ENCODE assay signal across 10 cellular contexts in genomic region chr13:99310382-99311031, GRCh38. TPM values are rescaled to one million over a fixed set of nuclear protein-coding genes. Genes with fewer than 3 reads are reported as not detected.
DNase-seq lines count a peak whose midpoint lies in the region; ATAC-seq and TF ChIP-seq lines count a peak whose summit lies in the region.
"Had no signal": no experiment of that assay in that cellular context is flagged by ENCODE, and none has a peak within 500 bp of the region (broad histone marks: within the 10 kb centered on the region; RNA-seq: fewer than 3 reads in every experiment).

No MANE protein-coding gene starts in this region.

- TF ChIP-seq POLR2A in vagina (IDR thresholded peaks at IDR 0.05) = no peak

- H3K36me3 ChIP-seq in vagina = peaks cover 0 to 6% of the 10 kb centered on the region in 2 donors

- no peaks in the 10 kb centered on the region for H3K9me3 Mint-ChIP-seq in activated naive CD4-positive, alpha-beta T cell treated with anti-CD3 and anti-CD28 coated beads, Interleukin-2, amount 10 ng/mL, durations not matched to agents 7 days and 5 days

- DNase-seq in activated naive CD4-positive, alpha-beta T cell treated with anti-CD3 and anti-CD28 coated beads, Interleukin-2, amount 10 ng/mL, durations not matched to agents 7 days and 5 days = no peak
- no peak for DNase-seq in activated naive CD4-positive, alpha-beta T cell (lab: John Stamatoyannopoulos, UW)
- DNase-seq in choroid plexus epithelial cell (ENCODE audit: low read depth) = peak; percentile 87
- no peak for DNase-seq in vagina (ENCODE audit: extremely low spot score in 2 of 2)
- DNase-seq in iPS-NIHi11 (ENCODE audit: low spot score) = no peak
- DNase-seq in GF-D8 (lab: John Stamatoyannopoulos, UW) = no peak
- DNase-seq: DND-41 had no signal

- H3K4me1 ChIP-seq in vagina = peaks cover 39% of the 10 kb centered on the region

- H3K27ac ChIP-seq in vagina = peak overlapping the region; percentile 4

- peaks cover 45% of the 10 kb centered on the region for H3K36me3 Mint-ChIP-seq in activated naive CD4-positive, alpha-beta T cell treated with anti-CD3 and anti-CD28 coated beads, Interleukin-2, amount 10 ng/mL, durations not matched to agents 7 days and 5 days

- no peak for TF ChIP-seq CTCF in choroid plexus epithelial cell (conservative IDR thresholded peaks at IDR 0.05; ENCODE audit: low read depth, low read length)
- TF ChIP-seq CTCF in vagina (IDR thresholded peaks at IDR 0.05) = no peak

- no peaks in the 10 kb centered on the region for H3K27me3 Mint-ChIP-seq in activated naive CD4-positive, alpha-beta T cell treated with anti-CD3 and anti-CD28 coated beads, Interleukin-2, amount 10 ng/mL, durations not matched to agents 7 days and 5 days

- H3K4me3 ChIP-seq in choroid plexus epithelial cell (ENCODE audit: low read depth, low read length) (no peak overlapping the region), vagina (no peak overlapping the region)

- H3K4me3 Mint-ChIP-seq in activated naive CD4-positive, alpha-beta T cell treated with anti-CD3 and anti-CD28 coated beads, Interleukin-2, amount 10 ng/mL, durations not matched to agents 7 days and 5 days = no peak overlapping the region

- intact Hi-C loops in vagina (cut with DNase I) = no loop called here

- H3K27me3 ChIP-seq in vagina = no peaks in the 10 kb centered on the region

- CTCF ChIA-PET in activated naive CD4-positive, alpha-beta T cell treated with anti-CD3 and anti-CD28 coated beads, Interleukin-2, amount 10 ng/mL, durations not matched to agents 7 days and 5 days (lab: Charles Lee) = no interaction called here

- peak overlapping the region; percentile 67 for H3K27ac Mint-ChIP-seq in activated naive CD4-positive, alpha-beta T cell treated with anti-CD3 and anti-CD28 coated beads, Interleukin-2, amount 10 ng/mL, durations not matched to agents 7 days and 5 days

- H3K9me3 ChIP-seq in vagina = no peaks in the 10 kb centered on the region

- ATAC-seq in HG03442 (IDR thresholded peaks at IDR 0.05; ENCODE audit: unreplicated experiment) = peak; percentile 49
- ATAC-seq in HG02981 (IDR thresholded peaks at IDR 0.05; ENCODE audit: unreplicated experiment) = no peak

- H3K4me1 Mint-ChIP-seq in activated naive CD4-positive, alpha-beta T cell treated with anti-CD3 and anti-CD28 coated beads, Interleukin-2, amount 10 ng/mL, durations not matched to agents 7 days and 5 days = peaks cover 91% of the 10 kb centered on the region

RNA-seq across cellular contexts. Expression of gene GPR183, which starts 3.3 kb away (rescaled TPM):
- 12.0 TPM for total RNA-seq in vagina
- total RNA-seq: HT-29 had no signal

RNA-seq across cellular contexts. Expression of gene GPR18, which starts 52.3 kb away (rescaled TPM):
- total RNA-seq in vagina = not detected
- total RNA-seq: HT-29 had no signal
